9 cellular contexts compared by ENCODE assay signal in the genomic region with DNA sequence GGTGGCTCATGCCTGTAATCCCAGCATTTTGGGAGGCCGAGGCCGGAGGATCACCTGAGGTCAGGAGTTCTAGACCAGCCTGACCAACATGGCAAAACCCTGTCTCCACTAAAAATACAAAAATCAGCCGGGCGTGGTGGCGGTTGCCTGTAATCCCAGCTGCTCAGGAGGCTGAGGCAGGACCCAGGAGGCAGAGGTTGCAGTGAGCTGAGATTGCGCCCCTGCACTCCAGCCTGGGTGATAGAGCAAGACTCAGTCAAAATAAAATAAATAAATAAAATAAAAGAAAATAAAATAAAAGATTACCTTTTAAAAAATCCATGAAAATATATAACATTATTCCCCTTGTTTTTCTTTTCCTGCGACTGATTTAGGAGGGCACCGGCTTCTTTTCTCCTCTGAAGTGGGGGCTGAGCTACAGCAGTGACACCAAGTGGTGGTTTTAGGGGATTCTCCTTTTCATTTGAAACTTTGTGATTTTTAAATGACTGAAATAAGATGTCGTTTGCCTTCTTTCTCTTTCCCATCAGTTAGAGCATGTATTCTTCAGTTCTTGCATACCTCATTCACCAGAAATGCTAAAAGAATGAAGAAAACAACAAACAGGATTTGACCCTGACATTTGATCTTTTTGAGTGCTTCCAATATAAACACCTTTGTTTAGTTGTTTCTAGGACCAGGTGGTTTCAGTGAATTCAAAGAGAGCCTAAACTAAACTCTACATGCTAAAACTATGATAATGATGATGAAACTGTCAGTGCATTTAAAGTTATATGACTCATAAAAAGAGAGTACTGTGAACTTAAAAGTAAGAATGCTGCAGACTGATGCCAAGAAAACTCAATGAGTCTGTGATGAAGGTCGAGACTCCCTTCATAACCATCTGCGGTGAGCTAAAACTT. TPM values are rescaled to one million over a fixed set of nuclear protein-coding genes. Genes with fewer than 3 reads are reported as not detected.
DNase-seq lines count a peak whose midpoint lies in the region; ATAC-seq and TF ChIP-seq lines count a peak whose summit lies in the region.
"Had no signal": no experiment of that assay in that cellular context is flagged by ENCODE, and none has a peak within 500 bp of the region (broad histone marks: within the 10 kb centered on the region; RNA-seq: fewer than 3 reads in every experiment).

No MANE protein-coding gene starts in this region.

- in situ Hi-C loops in gastrocnemius medialis (cut with MboI; ENCODE audit: low sequenced_read_pairs in 4 of 4): no loop called here

- H3K9me3 ChIP-seq in body of pancreas (no peaks in the 10 kb centered on the region), right lobe of liver (no peaks in the 10 kb centered on the region), gastrocnemius medialis (no peaks in the 10 kb centered on the region)
- H3K9me3 ChIP-seq: BLaER1 had no signal

- H3K4me1 ChIP-seq in body of pancreas: no peaks in the 10 kb centered on the region
- no peaks in the 10 kb centered on the region for H3K4me1 ChIP-seq in right lobe of liver
- no peaks in the 10 kb centered on the region for H3K4me1 ChIP-seq in gastrocnemius medialis
- H3K4me1 ChIP-seq: BLaER1 had no signal

- no peaks in the 10 kb centered on the region for H3K27me3 ChIP-seq in body of pancreas
- H3K27me3 ChIP-seq in right lobe of liver: no peaks in the 10 kb centered on the region
- H3K27me3 ChIP-seq in gastrocnemius medialis: no peaks in the 10 kb centered on the region
- H3K27me3 ChIP-seq: BLaER1 had no signal

- TF ChIP-seq CTCF in body of pancreas (IDR thresholded peaks at IDR 0.05) (peak; percentile 39 to 71 (median 66)), right lobe of liver (IDR thresholded peaks at IDR 0.05) (peak; percentile 55 to 71 (median 64)), gastrocnemius medialis (IDR thresholded peaks at IDR 0.05 in 4 of 5, conservative IDR thresholded peaks at IDR 0.05 in 1 of 5) (peak in 1 of 5 experiments; percentile 24)

- H3K36me3 ChIP-seq in body of pancreas (replicated peaks in 1 of 2; ENCODE audit: insufficient read depth in 1 of 2, low read depth in 2 of 2) (no peaks in the 10 kb centered on the region), right lobe of liver (no peaks in the 10 kb centered on the region), gastrocnemius medialis (no peaks in the 10 kb centered on the region)
- H3K36me3 ChIP-seq: BLaER1 had no signal

- 44% methylated on average over 11 of the region's 11 CpGs for WGBS in body of pancreas, 2 donors
- 43% methylated on average over 11 of the region's 11 CpGs for WGBS in right lobe of liver (ENCODE audit: insufficient coverage, low coverage, low lambda C conversion rate, missing lambda C conversion rate)

- intact Hi-C loops in body of pancreas (cut with DNase I): loop anchor here (5.0 kb wide), 1 partner anchor 162 kb away; the partner anchor contains the start of gene YARS2
- intact Hi-C loops in right lobe of liver (cut with DNase I): no loop called here
- intact Hi-C loops in gastrocnemius medialis (cut with DNase I; ENCODE audit: low total_unique reads): loop anchor here (5.0 kb wide), 1 partner anchor 162 kb away; the partner anchor contains the start of gene YARS2
- intact Hi-C loops in posterior vena cava (cut with DNase I): no loop called here

- H3K4me3 ChIP-seq in body of pancreas (no peak overlapping the region), right lobe of liver (no peak overlapping the region), gastrocnemius medialis (no peak overlapping the region)
- H3K4me3 ChIP-seq: BLaER1 had no signal

- H3K27ac ChIP-seq in body of pancreas: no peak overlapping the region
- H3K27ac ChIP-seq in right lobe of liver: no peak overlapping the region
- H3K27ac ChIP-seq in gastrocnemius medialis: no peak overlapping the region
- H3K27ac ChIP-seq: BLaER1 had no signal

- DNase-seq in NCI-H524 (lab: John Stamatoyannopoulos, UW) (peak; percentile 21 to 54), NCI-H524 treated with DMSO at 0.1 percent for 48 hours (lab: John Stamatoyannopoulos, UW) (no peak), NCI-H1105 (lab: John Stamatoyannopoulos, UW) (peak; percentile 35), body of pancreas (peak in 3 of 4 donors; percentile 15 to 25 (median 23)), right lobe of liver (no peak), gastrocnemius medialis (no peak), SKM-1 (lab: John Stamatoyannopoulos, UW; ENCODE audit: unreplicated experiment) (no peak), posterior vena cava (ENCODE audit: low spot score) (no peak)

- peak in 1 of 3 donors; percentile 7 for TF ChIP-seq POLR2A in body of pancreas (IDR thresholded peaks at IDR 0.05)
- no peak for TF ChIP-seq POLR2A in right lobe of liver (IDR thresholded peaks at IDR 0.05)
- TF ChIP-seq POLR2A in gastrocnemius medialis (IDR thresholded peaks at IDR 0.05): no peak

- ATAC-seq in body of pancreas (peak; percentile 58), right lobe of liver (peak; percentile 80 to 83 (median 82)), gastrocnemius medialis (no peak)

RNA-seq across cellular contexts. Expression of gene PKP2, which starts 22.6 kb away (rescaled TPM):
- total RNA-seq in body of pancreas (10 to 100 TPM in 1 of 2 donors, 1 to 10 TPM in 1; 6.9 to 31.9 TPM), right lobe of liver (10 to 100 TPM; 17.2 to 54.7 (median 23.8) TPM), gastrocnemius medialis (1 to 10 TPM; 3.5 to 7.2 (median 4.1) TPM), posterior vena cava (1 to 10 TPM in 1 of 2 donors, under 1 TPM in 1; 0.38 to 3.6 TPM)

Comparison
In these comparisons a context has a peak if more than half of its experiments do, and no peak if none do; other contexts are left out.
1. DNase-seq: peak in NCI-H524 (2 of 2), NCI-H1105 (single experiment) and body of pancreas (3 of 4); none in NCI-H524 treated with DMSO at 0.1 percent for 48 hours (single experiment), right lobe of liver (0 of 3), gastrocnemius medialis (0 of 2), SKM-1 (single experiment) and posterior vena cava (single experiment).
2. ATAC-seq: peak in body of pancreas (single experiment) and right lobe of liver (4 of 4); none in gastrocnemius medialis (0 of 2).
3. intact Hi-C loops: an anchor here in body of pancreas (5.0 kb wide) and gastrocnemius medialis (5.0 kb wide); none called in right lobe of liver and posterior vena cava.